Comparison of ENCODE assay signal across 10 cellular contexts in genomic region chr22:19663821-19664325, GRCh38. TPM values are rescaled to one million over a fixed set of nuclear protein-coding genes. Genes with fewer than 3 reads are reported as not detected.
A peak's percentile ranks its signal among the peaks of the same experiment; 100 is the strongest.
DNase-seq lines count a peak whose midpoint lies in the region; ATAC-seq and TF ChIP-seq lines count a peak whose summit lies in the region.
"Had no signal": no experiment of that assay in that cellular context is flagged by ENCODE, and none has a peak within 500 bp of the region (broad histone marks: within the 10 kb centered on the region; RNA-seq: fewer than 3 reads in every experiment).

No MANE protein-coding gene starts in this region.

- TF ChIP-seq CTCF in cardiac fibroblast (IDR thresholded peaks at IDR 0.05; ENCODE audit: low read depth, low read length) (no peak), osteoblast (IDR thresholded peaks at IDR 0.05; ENCODE audit: extremely low read depth, low read depth, low read length) (no peak), natural killer cell (IDR thresholded peaks at IDR 0.05) (no peak)

- no peak overlapping the region for H3K27ac Mint-ChIP-seq in natural killer cell
- H3K27ac Mint-ChIP-seq: activated naive CD4-positive, alpha-beta T cell treated with anti-CD3 and anti-CD28 coated beads, Interleukin-2, amount 50 U/mL, for 72 hours; T-helper 17 cell had no signal

- no peaks in the 10 kb centered on the region for H3K4me1 Mint-ChIP-seq in natural killer cell

- peak overlapping the region; percentile 76 for H3K4me2 ChIP-seq in osteoblast (ENCODE audit: insufficient read depth, low read length)

- no peaks in the 10 kb centered on the region for H3K79me2 ChIP-seq in osteoblast (ENCODE audit: insufficient read depth, low read length)

- no peak overlapping the region for H3K4me3 Mint-ChIP-seq in natural killer cell
- H3K4me3 Mint-ChIP-seq: T-helper 17 cell had no signal

- H3K9me3 Mint-ChIP-seq in natural killer cell: no peaks in the 10 kb centered on the region
- H3K9me3 Mint-ChIP-seq: activated naive CD4-positive, alpha-beta T cell treated with anti-CD3 and anti-CD28 coated beads, Interleukin-2, amount 50 U/mL, for 72 hours had no signal

- DNase-seq in Daoy (ENCODE audit: low read depth) (peak; percentile 52), NCI-H2171 treated with DMSO at 0.1 percent for 48 hours (lab: John Stamatoyannopoulos, UW) (peak; percentile 65), cardiac fibroblast (ENCODE audit: low read depth in 2 of 2) (peak; percentile 67 to 88), osteoblast (ENCODE audit: insufficient read length, low spot score, missing footprints) (peak; percentile 91), natural killer cell (no peak), NCI-H1105 (lab: John Stamatoyannopoulos, UW) (no peak)
- DNase-seq: T-helper 17 cell had no signal

- H2AFZ ChIP-seq in osteoblast (ENCODE audit: low read length): no peak overlapping the region

- H3K4me3 ChIP-seq in cardiac fibroblast (replicated peaks in 1 of 2; ENCODE audit: low read depth in 2 of 2, low read length in 2 of 2) (no peak overlapping the region), osteoblast (ENCODE audit: insufficient read depth, low read length) (peak overlapping the region; percentile 36)

- H3K36me3 ChIP-seq in osteoblast (ENCODE audit: insufficient read depth, low read length): no peaks in the 10 kb centered on the region

- peak overlapping the region; percentile 61 for H3K27ac ChIP-seq in osteoblast (ENCODE audit: low read depth, low read length)

- H3K27me3 ChIP-seq in osteoblast (ENCODE audit: insufficient read depth, low read length): peaks cover 2% of the 10 kb centered on the region

- peaks cover 2% of the 10 kb centered on the region for H4K20me1 ChIP-seq in osteoblast (ENCODE audit: insufficient read depth, low read length)

- peaks cover 32% of the 10 kb centered on the region for H3K4me1 ChIP-seq in osteoblast (ENCODE audit: insufficient read depth, low read length)

- no peak for ATAC-seq in GM19351 (IDR thresholded peaks at IDR 0.05; ENCODE audit: unreplicated experiment)
- ATAC-seq in natural killer cell: no peak
- ATAC-seq in HG02852 (IDR thresholded peaks at IDR 0.05; ENCODE audit: unreplicated experiment): no peak
- ATAC-seq: T-helper 17 cell had no signal

- peaks cover 8 to 10% of the 10 kb centered on the region in 2 donors for H3K27me3 Mint-ChIP-seq in natural killer cell (ENCODE audit: low read depth in 2 of 2)

- no peaks in the 10 kb centered on the region for H3K36me3 Mint-ChIP-seq in natural killer cell
- H3K36me3 Mint-ChIP-seq: activated naive CD4-positive, alpha-beta T cell treated with anti-CD3 and anti-CD28 coated beads, Interleukin-2, amount 50 U/mL, for 72 hours had no signal

- intact Hi-C loops in natural killer cell (cut with micrococcal nuclease): no loop called here

- H3K9me3 ChIP-seq in osteoblast (ENCODE audit: low read depth, low read length): no peaks in the 10 kb centered on the region

RNA-seq across cellular contexts. Expression of gene SEPTIN5, which starts 50.4 kb away (rescaled TPM):
- 6.1 and 7.8 TPM in 2 replicates for total RNA-seq in Daoy (2014; rRNA removed; shearing (Covaris generic))
- total RNA-seq in osteoblast (11.2 and 14.5 TPM in 2 replicates), natural killer cell (1 to 10 TPM in 2 of 3 donors, under 1 TPM in 1; 0.52 to 4.5 (median 1.9) TPM)

RNA-seq across cellular contexts. Expression of gene GP1BB, which starts 59.5 kb away (rescaled TPM):
- 6.2 and 7.9 TPM in 2 replicates for total RNA-seq in Daoy (2014; rRNA removed; shearing (Covaris generic))
- total RNA-seq in osteoblast: 0.88 and 1.8 TPM in 2 replicates
- total RNA-seq in natural killer cell: 1 to 10 TPM in 2 of 3 donors, under 1 TPM in 1; 0.39 to 7.8 (median 4.2) TPM
- total RNA-seq: activated naive CD4-positive, alpha-beta T cell treated with anti-CD3 and anti-CD28 coated beads, Interleukin-2, amount 50 U/mL, for 72 hours had no signal

Comparison
In these comparisons a context has a peak if more than half of its experiments do, and no peak if none do; other contexts are left out.
1. DNase-seq: peak in Daoy (single experiment), NCI-H2171 treated with DMSO at 0.1 percent for 48 hours (single experiment), cardiac fibroblast (2 of 2) and osteoblast (single experiment); none in natural killer cell (single experiment) and NCI-H1105 (single experiment).